ENCODE assay signal across 8 cellular contexts in genomic region chr14:68784995-68785816, GRCh38. TPM values are rescaled to one million over a fixed set of nuclear protein-coding genes. Genes with fewer than 3 reads are reported as not detected.
DNase-seq lines count a peak whose midpoint lies in the region; ATAC-seq and TF ChIP-seq lines count a peak whose summit lies in the region.

No MANE protein-coding gene starts in this region.

- H3K27ac Mint-ChIP-seq in naive B cell: peak overlapping the region; percentile 82 to 95 (median 92)

- ATAC-seq in naive B cell (ENCODE audit: low read depth in 2 of 2): no peak
- ATAC-seq in GM21515 (IDR thresholded peaks at IDR 0.05; ENCODE audit: unreplicated experiment): no peak

- peak overlapping the region; percentile 95 for H3K27ac ChIP-seq in ACC112 (ENCODE audit: low read depth, low read length)
- H3K27ac ChIP-seq in dorsolateral prefrontal cortex: peak overlapping the region in 30 of 59 donors; percentile 0 to 98 (median 41)
- H3K27ac ChIP-seq in brain microvascular endothelial cell: no peak overlapping the region

- in situ Hi-C loops in brain microvascular endothelial cell (cut with HindIII; ENCODE audit: low pct_ligation_motif_present, low sequenced_read_pairs): no loop called here

- H3K4me3 Mint-ChIP-seq in naive B cell: peak overlapping the region in 1 of 8 donors; percentile 75

- H3K4me3 ChIP-seq in ACC112 (ENCODE audit: low read depth, low read length) (no peak overlapping the region), dorsolateral prefrontal cortex (no peak overlapping the region), brain microvascular endothelial cell (ENCODE audit: low read depth, low read length) (no peak overlapping the region)

- intact Hi-C loops in dorsolateral prefrontal cortex (cut with DNase I): loop anchor here in 1 of 2 donors (5.0 to 10.0 kb wide), 2 partner anchors 93 to 420 kb away; no protein-coding TSS in a partner anchor

- H3K36me3 Mint-ChIP-seq in naive B cell: peaks cover 20 to 22% of the 10 kb centered on the region in 2 donors

- TF ChIP-seq CTCF in dorsolateral prefrontal cortex (IDR thresholded peaks at IDR 0.05 in 54 of 56, conservative IDR thresholded peaks at IDR 0.05 in 2 of 56; ENCODE audit: low read depth in 1 of 56, partially characterized antibody in 56 of 56) (no peak), brain microvascular endothelial cell (IDR thresholded peaks at IDR 0.05; ENCODE audit: low read depth, low read length, missing control alignments) (no peak)

- peaks cover 56% of the 10 kb centered on the region for H3K4me1 ChIP-seq in ACC112 (ENCODE audit: control insufficient read depth, insufficient read depth, low read length, unreplicated experiment)

- H3K27me3 Mint-ChIP-seq in naive B cell: no peaks in the 10 kb centered on the region

- no peak overlapping the region for H2AFZ ChIP-seq in ACC112 (ENCODE audit: low read length, unreplicated experiment)

- DNase-seq in NCI-H226: peak; percentile 92
- peak in 1 of 10 donors; percentile 30 for DNase-seq in dorsolateral prefrontal cortex
- DNase-seq in naive B cell: no peak
- DNase-seq in brain microvascular endothelial cell: no peak
- DNase-seq in NCI-H1436 treated with DMSO at 0.1 percent for 48 hours (lab: John Stamatoyannopoulos, UW): no peak
- no peak for DNase-seq in central memory CD4-positive, alpha-beta T cell

- peaks cover 27% of the 10 kb centered on the region for H3K79me2 ChIP-seq in ACC112 (ENCODE audit: control insufficient read depth, insufficient read depth, low read length, unreplicated experiment)

- peaks cover 0 to 1% (median 0%) of the 10 kb centered on the region in 7 donors for H3K9me3 Mint-ChIP-seq in naive B cell

- H3K27me3 ChIP-seq in ACC112 (ENCODE audit: insufficient read depth, low read length): no peaks in the 10 kb centered on the region
- peaks cover 0 to 9% (median 0%) of the 10 kb centered on the region in 45 donors for H3K27me3 ChIP-seq in dorsolateral prefrontal cortex
- no peaks in the 10 kb centered on the region for H3K27me3 ChIP-seq in brain microvascular endothelial cell (replicated peaks)

- H3K4me1 Mint-ChIP-seq in naive B cell: peaks cover 46 to 77% (median 71%) of the 10 kb centered on the region in 3 donors

- peaks cover 23% of the 10 kb centered on the region for H3K36me3 ChIP-seq in ACC112 (ENCODE audit: insufficient read depth, low read length)
- H3K36me3 ChIP-seq in brain microvascular endothelial cell (replicated peaks): peaks cover 31% of the 10 kb centered on the region

RNA-seq across cellular contexts. Expression of gene ZFP36L1, which starts 7.7 kb away (rescaled TPM):
- total RNA-seq in dorsolateral prefrontal cortex: 100 to 1,000 TPM in 78 of 120 experiments, 10 to 100 TPM in 42; 50.7 to 283 (median 111) TPM
- polyA plus RNA-seq in naive B cell (ENCODE audit: low read depth in 6 of 6): 100 to 1,000 TPM in 5 of 6 donors, 10 to 100 TPM in 1; 99.2 to 447 (median 302) TPM
